ENCODE assay signal across 16 cellular contexts in genomic region chr17:74295625-74296547, GRCh38. TPM values are rescaled to one million over a fixed set of nuclear protein-coding genes. Genes with fewer than 3 reads are reported as not detected.
DNase-seq lines count a peak whose midpoint lies in the region; ATAC-seq and TF ChIP-seq lines count a peak whose summit lies in the region.
"Had no signal": no experiment of that assay in that cellular context is flagged by ENCODE, and none has a peak within 500 bp of the region (broad histone marks: within the 10 kb centered on the region; RNA-seq: fewer than 3 reads in every experiment).

No MANE protein-coding gene starts in this region.

- H3K36me3 Mint-ChIP-seq in activated CD8-positive, alpha-beta T cell treated with anti-CD3 and anti-CD28 coated beads, Interleukin-2, amount 10 ng/mL, durations not matched to agents 7 days and 5 days (ENCODE audit: low read depth): no peaks in the 10 kb centered on the region

- peak; percentile 37 for DNase-seq in A172 (ENCODE audit: low spot score)
- DNase-seq in OCI-M1 (lab: John Stamatoyannopoulos, UW): peak; percentile 78
- DNase-seq in epithelial cell of esophagus (ENCODE audit: low read depth): peak; percentile 49
- DNase-seq in left lung: no peak
- DNase-seq in ureter (ENCODE audit: low spot score): no peak
- DNase-seq in activated CD8-positive, alpha-beta T cell treated with anti-CD3 and anti-CD28 coated beads, Interleukin-2, amount 10 ng/mL, durations not matched to agents 7 days and 5 days: no peak
- DNase-seq in epidermal melanocyte (ENCODE audit: insufficient read length, low spot score): no peak
- no peak for DNase-seq in uterus
- DNase-seq: NCI-H1436 treated with DMSO at 0.1 percent for 48 hours had no signal

- peak; percentile 84 for ATAC-seq in left lung
- ATAC-seq in activated CD8-positive, alpha-beta T cell treated with anti-CD3 and anti-CD28 coated beads, Interleukin-2, amount 10 ng/mL, durations not matched to agents 7 days and 5 days: no peak

- CTCF ChIA-PET in activated CD8-positive, alpha-beta T cell treated with anti-CD3 and anti-CD28 coated beads, Interleukin-2, amount 10 ng/mL, durations not matched to agents 7 days and 5 days (lab: Charles Lee): interaction anchor here (0.9 to 3.3 kb wide), 11 partner anchors 8 to 96 kb away, joined by 3 to 22 read pairs (median 7); partner anchors contain the start of genes RPL38 and TTYH2

- peaks cover 7% of the 10 kb centered on the region for H3K4me1 Mint-ChIP-seq in activated CD8-positive, alpha-beta T cell treated with anti-CD3 and anti-CD28 coated beads, Interleukin-2, amount 10 ng/mL, durations not matched to agents 7 days and 5 days (ENCODE audit: low read depth)

- H3K9me3 ChIP-seq in left lung (no peaks in the 10 kb centered on the region), uterus (no peaks in the 10 kb centered on the region)
- H3K9me3 ChIP-seq: thoracic aorta had no signal

- no peaks in the 10 kb centered on the region for H3K36me3 ChIP-seq in left lung
- no peaks in the 10 kb centered on the region for H3K36me3 ChIP-seq in uterus
- H3K36me3 ChIP-seq: thoracic aorta had no signal

- POLR2A ChIA-PET in activated CD8-positive, alpha-beta T cell treated with anti-CD3 and anti-CD28 coated beads, Interleukin-2, amount 10 ng/mL, durations not matched to agents 7 days and 5 days (lab: Charles Lee): interaction anchor here (0.9 to 1.2 kb wide), 2 partner anchors 9 to 83 kb away, joined by 3 read pairs; partner anchors contain the start of gene TTYH2

- TF ChIP-seq POLR2A in uterus (IDR thresholded peaks at IDR 0.05): no peak

- no peak overlapping the region for H3K27ac Mint-ChIP-seq in activated CD8-positive, alpha-beta T cell treated with anti-CD3 and anti-CD28 coated beads, Interleukin-2, amount 10 ng/mL, durations not matched to agents 7 days and 5 days
- H3K27ac Mint-ChIP-seq: activated T-helper 2 cell treated with anti-CD3 and anti-CD28 coated beads, Interferon-gamma antibody, Interleukin-2, Interleukin-4, amounts not matched to agents 10 μg/mL and 5 μg/mL and 100 μg/mL, durations not matched to agents 14 hours and 24 hours and 36 hours; endodermal cell; T-helper 1 cell treated with Interleukin-12 subunit alpha and Interleukin-12 subunit beta and Interleukin-4 antibody, amounts not matched to agents 30 μg/mL and 1 μg/mL, for 36 hours had no signal

- H3K4me3 ChIP-seq in epithelial cell of esophagus (ENCODE audit: low read length) (no peak overlapping the region), left lung (no peak overlapping the region), uterus (no peak overlapping the region)
- H3K4me3 ChIP-seq: lung, PC-9, thoracic aorta had no signal

- H3K4me1 ChIP-seq in left lung (no peaks in the 10 kb centered on the region), uterus (no peaks in the 10 kb centered on the region)

- H3K27ac ChIP-seq in left lung: no peak overlapping the region
- H3K27ac ChIP-seq in uterus: no peak overlapping the region
- H3K27ac ChIP-seq: PC-9, thoracic aorta had no signal

- TF ChIP-seq CTCF in epithelial cell of esophagus (IDR thresholded peaks at IDR 0.05; ENCODE audit: insufficient read depth, low read depth, low read length, missing control alignments) (no peak), left lung (IDR thresholded peaks at IDR 0.05) (no peak), uterus (IDR thresholded peaks at IDR 0.05) (no peak)

- peaks cover 16% of the 10 kb centered on the region for H3K27me3 Mint-ChIP-seq in activated CD8-positive, alpha-beta T cell treated with anti-CD3 and anti-CD28 coated beads, Interleukin-2, amount 10 ng/mL, durations not matched to agents 7 days and 5 days (ENCODE audit: low read depth)

- H3K9me3 Mint-ChIP-seq in activated CD8-positive, alpha-beta T cell treated with anti-CD3 and anti-CD28 coated beads, Interleukin-2, amount 10 ng/mL, durations not matched to agents 7 days and 5 days (ENCODE audit: insufficient read depth): no peaks in the 10 kb centered on the region
- H3K9me3 Mint-ChIP-seq: T-helper 1 cell treated with Interleukin-12 subunit alpha and Interleukin-12 subunit beta and Interleukin-4 antibody, amounts not matched to agents 30 μg/mL and 1 μg/mL, for 36 hours had no signal

- no peak overlapping the region for H3K4me3 Mint-ChIP-seq in activated CD8-positive, alpha-beta T cell treated with anti-CD3 and anti-CD28 coated beads, Interleukin-2, amount 10 ng/mL, durations not matched to agents 7 days and 5 days
- H3K4me3 Mint-ChIP-seq: endodermal cell; T-helper 1 cell treated with Interleukin-12 subunit alpha and Interleukin-12 subunit beta and Interleukin-4 antibody, amounts not matched to agents 30 μg/mL and 1 μg/mL, for 36 hours had no signal

- intact Hi-C loops in left lung (cut with DNase I): loop anchor here in 1 of 2 donors (5.0 kb wide), 1 partner anchor 84 kb away; the partner anchor contains the start of gene TTYH2
- intact Hi-C loops in uterus (cut with DNase I; ENCODE audit: low total_unique reads): no loop called here

- H3K27me3 ChIP-seq in left lung: peaks cover 0 to 23% of the 10 kb centered on the region in 2 donors
- no peaks in the 10 kb centered on the region for H3K27me3 ChIP-seq in uterus

RNA-seq across cellular contexts. Expression of gene DNAI2, which starts 21.9 kb away (rescaled TPM):
- not detected in 2 replicates for total RNA-seq in A172 (2014; rRNA removed; shearing (Covaris generic))
- 1 to 10 TPM in 1 of 2 donors, not detected in 1; 2.9 TPM for total RNA-seq in left lung
- total RNA-seq in ureter: not detected
- total RNA-seq in activated CD8-positive, alpha-beta T cell treated with anti-CD3 and anti-CD28 coated beads, Interleukin-2, amount 10 ng/mL, durations not matched to agents 7 days and 5 days: under 1 TPM; 0.52 to 0.84 TPM
- 1 to 10 TPM in 1 of 4 donors, not detected in 3; 2.1 TPM for total RNA-seq in uterus
- total RNA-seq: A673, endodermal cell, PC-9, thoracic aorta had no signal

RNA-seq across cellular contexts. Expression of gene KIF19, which starts 30.1 kb away (rescaled TPM):
- total RNA-seq in A172 (2014; rRNA removed; shearing (Covaris generic)): not detected in 2 replicates
- total RNA-seq in left lung (1 to 10 TPM in 1 of 2 donors, not detected in 1; 1.5 TPM), ureter (1.8 TPM), uterus (10 to 100 TPM in 1 of 4 donors, 1 to 10 TPM in 2, not detected in 1; 1.7 to 20.7 (median 4.8) TPM)
- under 1 TPM; 0.37 TPM for total RNA-seq in activated CD8-positive, alpha-beta T cell treated with anti-CD3 and anti-CD28 coated beads, Interleukin-2, amount 10 ng/mL, durations not matched to agents 7 days and 5 days
- total RNA-seq: A673, PC-9 had no signal

Comparison
In these comparisons a context has a peak if more than half of its experiments do, and no peak if none do; other contexts are left out.
1. DNase-seq: peak in A172 (single experiment), OCI-M1 (single experiment) and epithelial cell of esophagus (single experiment); none in left lung (0 of 2), ureter (single experiment), activated CD8-positive, alpha-beta T cell treated with anti-CD3 and anti-CD28 coated beads, Interleukin-2, amount 10 ng/mL, durations not matched to agents 7 days and 5 days (single experiment), epidermal melanocyte (single experiment) and uterus (0 of 2).